In the genomic region with DNA sequence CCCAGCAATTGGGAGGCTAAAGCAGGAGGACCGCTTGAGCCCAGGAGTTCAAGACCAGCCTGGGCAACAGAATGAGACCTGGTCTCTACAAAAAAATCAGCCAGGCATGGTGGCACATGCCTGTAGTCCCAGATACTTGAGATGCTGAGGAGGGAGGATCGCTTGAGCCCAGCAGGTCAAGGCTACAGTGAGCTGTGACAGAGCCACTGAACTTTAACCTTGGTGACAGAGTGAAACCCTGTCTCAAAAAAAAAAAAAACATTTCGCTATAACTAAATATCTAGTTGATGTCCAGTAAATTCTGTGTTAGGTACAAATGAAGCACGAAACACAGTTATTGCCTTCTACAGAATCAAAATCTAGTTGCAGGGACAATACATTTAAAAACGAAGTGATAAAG, we compare ENCODE assay signal across 1 cellular context.
TF ChIP-seq lines count a peak whose summit lies in the region.

No MANE protein-coding gene starts in this region.

TF ChIP-seq in H1, 55 proteins besides CTCF, POLR2A, EP300 and RAD21:
- TF ChIP-seq, protein P1, sequence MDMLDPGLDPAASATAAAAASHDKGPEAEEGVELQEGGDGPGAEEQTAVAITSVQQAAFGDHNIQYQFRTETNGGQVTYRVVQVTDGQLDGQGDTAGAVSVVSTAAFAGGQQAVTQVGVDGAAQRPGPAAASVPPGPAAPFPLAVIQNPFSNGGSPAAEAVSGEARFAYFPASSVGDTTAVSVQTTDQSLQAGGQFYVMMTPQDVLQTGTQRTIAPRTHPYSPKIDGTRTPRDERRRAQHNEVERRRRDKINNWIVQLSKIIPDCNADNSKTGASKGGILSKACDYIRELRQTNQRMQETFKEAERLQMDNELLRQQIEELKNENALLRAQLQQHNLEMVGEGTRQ (IDR thresholded peaks at IDR 0.05; ENCODE audit: low read length): no peak
- TF ChIP-seq, protein P2, sequence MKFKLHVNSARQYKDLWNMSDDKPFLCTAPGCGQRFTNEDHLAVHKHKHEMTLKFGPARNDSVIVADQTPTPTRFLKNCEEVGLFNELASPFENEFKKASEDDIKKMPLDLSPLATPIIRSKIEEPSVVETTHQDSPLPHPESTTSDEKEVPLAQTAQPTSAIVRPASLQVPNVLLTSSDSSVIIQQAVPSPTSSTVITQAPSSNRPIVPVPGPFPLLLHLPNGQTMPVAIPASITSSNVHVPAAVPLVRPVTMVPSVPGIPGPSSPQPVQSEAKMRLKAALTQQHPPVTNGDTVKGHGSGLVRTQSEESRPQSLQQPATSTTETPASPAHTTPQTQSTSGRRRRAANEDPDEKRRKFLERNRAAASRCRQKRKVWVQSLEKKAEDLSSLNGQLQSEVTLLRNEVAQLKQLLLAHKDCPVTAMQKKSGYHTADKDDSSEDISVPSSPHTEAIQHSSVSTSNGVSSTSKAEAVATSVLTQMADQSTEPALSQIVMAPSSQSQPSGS (IDR thresholded peaks at IDR 0.05; ENCODE audit: low read length): no peak
